8 cellular contexts compared by ENCODE assay signal in the genomic region with DNA sequence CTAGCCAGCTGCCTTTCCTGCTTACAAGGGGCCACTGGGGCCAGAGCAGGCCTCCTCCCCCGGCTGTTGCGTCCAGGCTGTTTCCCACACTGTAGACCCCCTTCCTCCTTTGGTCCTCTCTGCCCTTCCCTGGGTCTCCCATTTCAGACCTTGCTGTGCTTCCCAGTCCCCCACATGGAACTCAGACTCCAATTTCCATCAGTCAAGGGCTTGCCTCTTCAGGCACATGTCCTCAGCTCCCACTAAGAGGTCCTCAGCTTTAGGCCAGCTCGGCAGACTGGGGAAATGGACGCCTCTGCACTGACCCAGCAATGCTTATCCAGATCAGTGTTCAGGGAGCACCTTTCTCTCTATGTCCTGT.
DNase-seq lines count a peak whose midpoint lies in the region; ATAC-seq and TF ChIP-seq lines count a peak whose summit lies in the region.

No MANE protein-coding gene starts in this region.

- H3K79me2 ChIP-seq in mammary epithelial cell (ENCODE audit: insufficient read depth, low read length), result no peaks in the 10 kb centered on the region

- H3K36me3 ChIP-seq in A673 (ENCODE audit: insufficient read depth, low read length, poor library complexity, severe bottlenecking) (no peaks in the 10 kb centered on the region), NT2/D1 (ENCODE audit: insufficient read depth, insufficient read length, low read length) (no peaks in the 10 kb centered on the region), mammary epithelial cell (ENCODE audit: insufficient read depth, low read length) (no peaks in the 10 kb centered on the region)

- no peaks in the 10 kb centered on the region for H3K9me3 Mint-ChIP-seq in neural crest cell

- H3K27me3 Mint-ChIP-seq in neural crest cell (ENCODE audit: low read depth), result peaks cover 11% of the 10 kb centered on the region

- dilution Hi-C loops in mammary epithelial cell (cut with HindIII; ENCODE audit: low sequenced_read_pairs), result no loop called here

- in situ Hi-C loops in mammary epithelial cell (cut with MboI; ENCODE audit: low sequenced_read_pairs in 2 of 2), result loop anchor here (10.0 to 25.0 kb wide), 2 partner anchors 101 to 474 kb away; partner anchors contain the start of genes BZW1 (in 1 of the 2) and CASP10 (in 1 of the 2)

- H3K4me1 ChIP-seq in A673 (ENCODE audit: insufficient read depth, low read length, poor library complexity, severe bottlenecking), result no peaks in the 10 kb centered on the region
- H3K4me1 ChIP-seq in NT2/D1 (ENCODE audit: insufficient read depth, insufficient read length), result peaks cover 2% of the 10 kb centered on the region
- H3K4me1 ChIP-seq in mammary epithelial cell (ENCODE audit: insufficient read depth, low read length), result peaks cover 9% of the 10 kb centered on the region

- peak overlapping the region; percentile 54 for H3K4me3 Mint-ChIP-seq in neural crest cell

- H3K9me3 ChIP-seq in A673 (ENCODE audit: low read depth, low read length, poor library complexity, severe bottlenecking), result no peaks in the 10 kb centered on the region
- peaks cover 5% of the 10 kb centered on the region; the same call in 1 of the 2 replicates for H3K9me3 ChIP-seq in NT2/D1 (ENCODE audit: insufficient read depth, low read length)
- H3K9me3 ChIP-seq in mammary epithelial cell (replicated peaks; ENCODE audit: insufficient read depth, low read length), result no peaks in the 10 kb centered on the region

- peak overlapping the region; percentile 84 for H2AFZ ChIP-seq in mammary epithelial cell (ENCODE audit: low read depth, low read length)

- H4K20me1 ChIP-seq in mammary epithelial cell (ENCODE audit: insufficient read depth, low read length), result no peaks in the 10 kb centered on the region

- H3K4me1 Mint-ChIP-seq in neural crest cell, result peaks cover 12% of the 10 kb centered on the region

- POLR2A ChIA-PET in A673 (lab: Charles Lee; ENCODE audit: low non-redundant PET), result no interaction called here

- 96% methylated on average over 4 of the region's 4 CpGs for WGBS in mammary epithelial cell (ENCODE audit: low coverage, missing lambda C conversion rate)

- peak overlapping the region; percentile 83 for H3K4me2 ChIP-seq in mammary epithelial cell (ENCODE audit: insufficient read depth, low read depth, low read length)

- H3K4me3 ChIP-seq in A673 (ENCODE audit: low read depth, low read length, poor library complexity, severe bottlenecking) (no peak overlapping the region), NT2/D1 (ENCODE audit: insufficient read length, low read depth) (no peak overlapping the region), mammary epithelial cell (replicated peaks in 1 of 3; ENCODE audit: insufficient read depth in 1 of 3, low read depth in 2 of 3, low read length in 3 of 3) (no peak overlapping the region)

- H3K27me3 ChIP-seq in A673 (replicated peaks; ENCODE audit: insufficient read depth, low read depth, low read length, poor library complexity) (no peaks in the 10 kb centered on the region), NT2/D1 (ENCODE audit: insufficient read depth, insufficient read length) (no peaks in the 10 kb centered on the region), mammary epithelial cell (ENCODE audit: insufficient read depth, low read length) (no peaks in the 10 kb centered on the region)

- BruUV-seq in A673 (replicated peaks; lab: Mats Ljungman, UMichigan) (no TSS peak), mammary epithelial cell (replicated peaks; lab: Mats Ljungman, UMichigan) (no TSS peak)

- no peaks in the 10 kb centered on the region for H3K36me3 Mint-ChIP-seq in neural crest cell (ENCODE audit: low read depth)

- ATAC-seq in GM18519 (IDR thresholded peaks at IDR 0.05; ENCODE audit: low FRiP score, unreplicated experiment), result no peak
- no peak for ATAC-seq in GM21423 (IDR thresholded peaks at IDR 0.05; ENCODE audit: unreplicated experiment)

- H3K27ac ChIP-seq in A673 (ENCODE audit: low read depth, low read length, poor library complexity, severe bottlenecking) (peak overlapping the region; percentile 60), mammary epithelial cell (ENCODE audit: insufficient read depth, low read depth, low read length) (peak overlapping the region; percentile 59)

- no peak for DNase-seq in A673 (ENCODE audit: low spot score)
- DNase-seq in NT2/D1 (ENCODE audit: low read depth, low spot score), result no peak
- DNase-seq in mammary epithelial cell, result no peak
- DNase-seq in neural crest cell (ENCODE audit: low read depth, low spot score), result no peak
- no peak for DNase-seq in medulla oblongata (ENCODE audit: extremely low spot score)
- no peak for DNase-seq in SIG-M5 treated with dmso at 0.1 percent for 504 hours (lab: John Stamatoyannopoulos, UW; ENCODE audit: unreplicated experiment)

- intact Hi-C loops in A673 (cut with micrococcal nuclease; ENCODE audit: unreplicated experiment), result loop anchor here (1.0 to 5.0 kb wide), 5 partner anchors 22 to 464 kb away; partner anchors contain the start of genes BZW1, NIF3L1 and PPIL3
- intact Hi-C loops in mammary epithelial cell (cut with micrococcal nuclease), result loop anchor here (1.0 to 2.0 kb wide), 10 partner anchors 22 to 519 kb away; partner anchors contain the start of genes CLK1, NIF3L1 and PPIL3

- H3K27ac Mint-ChIP-seq in neural crest cell (ENCODE audit: unreplicated experiment), result peak overlapping the region; percentile 68

- no peak for TF ChIP-seq CTCF in A673 (conservative IDR thresholded peaks at IDR 0.05; ENCODE audit: low read depth, low read length)
- no peak for TF ChIP-seq CTCF in mammary epithelial cell (conservative IDR thresholded peaks at IDR 0.05 in 1 of 2, IDR thresholded peaks at IDR 0.05 in 1 of 2; ENCODE audit: extremely low read depth in 1 of 2, insufficient read depth in 1 of 2, low read depth in 1 of 2, low read length in 2 of 2)
- no peak for TF ChIP-seq CTCF in neural crest cell (conservative IDR thresholded peaks at IDR 0.05)

- H3K9ac ChIP-seq in NT2/D1 (ENCODE audit: insufficient read length, low read depth) (peak overlapping the region; percentile 46), mammary epithelial cell (ENCODE audit: insufficient read depth, low read length) (no peak overlapping the region)

- CTCF ChIA-PET in A673 (lab: Charles Lee) (interaction anchor here (0.8 to 1.7 kb wide), 5 partner anchors 22 to 519 kb away, joined by 3 to 7 read pairs (median 3); no protein-coding TSS in a partner anchor), mammary epithelial cell (lab: Charles Lee; ENCODE audit: low non-redundant PET) (interaction anchor here (0.6 to 0.9 kb wide), 5 partner anchors 18 to 316 kb away, joined by 4 to 17 read pairs (median 5); no protein-coding TSS in a partner anchor)
